ENCODE assay signal across 1 cellular context in genomic region chr15:78922527-78922926, GRCh38.
TF ChIP-seq lines count a peak whose summit lies in the region.

No MANE protein-coding gene starts in this region.

TF ChIP-seq in GM12878, 131 proteins besides CTCF, POLR2A, EP300 and RAD21:
- TF ChIP-seq RFX5 (IDR thresholded peaks at IDR 0.05; ENCODE audit: low read depth, low read length) (no peak), YY1 (IDR thresholded peaks at IDR 0.05; ENCODE audit: low read depth, low read length) (no peak), ATF2 (IDR thresholded peaks at IDR 0.05; ENCODE audit: low read length) (no peak), GABPA (IDR thresholded peaks at IDR 0.05; ENCODE audit: low read depth) (no peak), REST (IDR thresholded peaks at IDR 0.05; ENCODE audit: low read depth, low read length) (no peak), PML (IDR thresholded peaks at IDR 0.05; ENCODE audit: low read length) (no peak), ETV6 (conservative IDR thresholded peaks at IDR 0.05 in 1 of 2, IDR thresholded peaks at IDR 0.05 in 1 of 2; ENCODE audit: borderline replicate concordance in 1 of 2, low read depth in 1 of 2) (no peak), CBX3 (IDR thresholded peaks at IDR 0.05; ENCODE audit: borderline replicate concordance, low read depth) (no peak), FOS (IDR thresholded peaks at IDR 0.05; ENCODE audit: borderline replicate concordance, extremely low read depth, insufficient read length) (no peak), E4F1 (IDR thresholded peaks at IDR 0.05; ENCODE audit: borderline replicate concordance, partially characterized antibody) (no peak), CHD1 (IDR thresholded peaks at IDR 0.05; ENCODE audit: low read depth, low read length) (no peak), SRF (IDR thresholded peaks at IDR 0.05; ENCODE audit: low read depth in 2 of 2, low read length in 2 of 2) (no peak), USF1 (IDR thresholded peaks at IDR 0.05; ENCODE audit: borderline replicate concordance, extremely low read length, insufficient read depth, low read depth, low read length) (no peak), EZH2 (IDR thresholded peaks at IDR 0.05; ENCODE audit: borderline replicate concordance, control insufficient read depth, low read depth, low read length) (no peak), CBFB (IDR thresholded peaks at IDR 0.05; ENCODE audit: low read depth) (no peak), SMC3 (IDR thresholded peaks at IDR 0.05; ENCODE audit: borderline replicate concordance, low read length) (no peak), IRF5 (IDR thresholded peaks at IDR 0.05; ENCODE audit: borderline replicate concordance) (no peak), ZNF384 (IDR thresholded peaks at IDR 0.05; ENCODE audit: borderline replicate concordance, low read depth, low read length) (no peak)
